Comparison of ENCODE assay signal across 21 cellular contexts in the genomic region with DNA sequence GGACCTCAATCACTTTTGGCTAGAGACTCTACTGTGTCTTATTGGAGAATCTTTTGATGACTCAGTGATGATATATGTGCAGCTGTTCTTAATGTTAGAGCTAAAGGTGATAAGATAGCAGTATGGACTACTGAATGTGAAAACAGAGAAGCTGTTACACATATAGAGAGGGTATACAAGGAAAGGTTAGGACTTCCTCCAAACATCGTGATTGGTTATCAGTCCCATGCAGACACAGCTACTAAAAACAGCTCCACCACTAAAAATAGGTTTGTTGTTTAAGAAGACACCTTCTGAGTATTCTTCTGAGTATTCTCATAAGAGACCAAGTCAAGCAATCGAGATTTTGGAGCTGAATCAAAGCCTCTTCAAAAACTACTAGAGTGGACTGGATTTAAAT.
DNase-seq lines count a peak whose midpoint lies in the region; ATAC-seq and TF ChIP-seq lines count a peak whose summit lies in the region.
"Had no signal": no experiment of that assay in that cellular context is flagged by ENCODE, and none has a peak within 500 bp of the region (broad histone marks: within the 10 kb centered on the region; RNA-seq: fewer than 3 reads in every experiment).

No MANE protein-coding gene starts in this region.

- H3K9me3 Mint-ChIP-seq in activated CD4-positive, alpha-beta memory T cell treated with anti-CD3 and anti-CD28 coated beads for 36 hours = no peaks in the 10 kb centered on the region
- H3K9me3 Mint-ChIP-seq in activated CD4-positive, alpha-beta memory T cell treated with anti-CD3 and anti-CD28 coated beads, Interleukin-2, amount 10 ng/mL, durations not matched to agents 7 days and 5 days = no peaks in the 10 kb centered on the region
- H3K9me3 Mint-ChIP-seq in activated naive CD8-positive, alpha-beta T cell treated with anti-CD3 and anti-CD28 coated beads for 36 hours = no peaks in the 10 kb centered on the region
- H3K9me3 Mint-ChIP-seq in naive B cell = no peaks in the 10 kb centered on the region
- no peaks in the 10 kb centered on the region for H3K9me3 Mint-ChIP-seq in CD8-positive, alpha-beta T cell

- CTCF ChIA-PET in activated CD4-positive, alpha-beta memory T cell treated with anti-CD3 and anti-CD28 coated beads for 36 hours (lab: Charles Lee) = interaction anchor here (0.6 to 4.9 kb wide), 4 partner anchors 8 to 239 kb away, joined by 3 to 35 read pairs (median 8); no protein-coding TSS in a partner anchor
- CTCF ChIA-PET in activated CD4-positive, alpha-beta memory T cell treated with anti-CD3 and anti-CD28 coated beads, Interleukin-2, amount 10 ng/mL, durations not matched to agents 7 days and 5 days (lab: Charles Lee) = interaction anchor here (0.6 to 2.0 kb wide), 3 partner anchors 19 to 21 kb away, joined by 3 to 9 read pairs (median 6); no protein-coding TSS in a partner anchor
- CTCF ChIA-PET in RWPE1 (lab: Yijun Ruan, JAX) = interaction anchor here (0.6 kb wide), 1 partner anchor 10 kb away, joined by 3 read pairs; no protein-coding TSS in a partner anchor
- CTCF ChIA-PET in CD8-positive, alpha-beta T cell (lab: Charles Lee) = interaction anchor here (3.5 to 5.2 kb wide), 2 partner anchors 20 to 239 kb away, joined by 12 to 24 read pairs; no protein-coding TSS in a partner anchor

- peaks cover 31% of the 10 kb centered on the region for H3K4me1 Mint-ChIP-seq in activated CD4-positive, alpha-beta memory T cell treated with anti-CD3 and anti-CD28 coated beads for 36 hours (ENCODE audit: low read depth)
- peaks cover 3% of the 10 kb centered on the region for H3K4me1 Mint-ChIP-seq in activated CD4-positive, alpha-beta memory T cell treated with anti-CD3 and anti-CD28 coated beads, Interleukin-2, amount 10 ng/mL, durations not matched to agents 7 days and 5 days
- H3K4me1 Mint-ChIP-seq in activated naive CD8-positive, alpha-beta T cell treated with anti-CD3 and anti-CD28 coated beads for 36 hours = peaks cover 28% of the 10 kb centered on the region
- peaks cover 1 to 12% (median 11%) of the 10 kb centered on the region in 3 donors for H3K4me1 Mint-ChIP-seq in naive B cell
- peaks cover 10% of the 10 kb centered on the region for H3K4me1 Mint-ChIP-seq in CD8-positive, alpha-beta T cell (ENCODE audit: low read depth)

- no peaks in the 10 kb centered on the region for H3K9me3 ChIP-seq in DOHH2 (ENCODE audit: control insufficient read depth, insufficient read depth, low read length)
- H3K9me3 ChIP-seq in CD8-positive, alpha-beta T cell (ENCODE audit: low read length) = no peaks in the 10 kb centered on the region
- H3K9me3 ChIP-seq: A549, adrenal gland, gastroesophageal sphincter, SK-N-SH, suprapubic skin, vagina had no signal

- H3K9me2 ChIP-seq in DOHH2 (replicated peaks; ENCODE audit: control insufficient read depth, low read length) = no peaks in the 10 kb centered on the region
- H3K9me2 ChIP-seq: SK-N-SH had no signal

- H3K4me3 ChIP-seq in DOHH2 (ENCODE audit: low read length) = no peak overlapping the region
- no peak overlapping the region for H3K4me3 ChIP-seq in CD8-positive, alpha-beta T cell (ENCODE audit: low read depth, low read length)
- H3K4me3 ChIP-seq: A549, adrenal gland, gastroesophageal sphincter, suprapubic skin, vagina had no signal

- H3K27me3 ChIP-seq in DOHH2 (ENCODE audit: control insufficient read depth, low read length) = no peaks in the 10 kb centered on the region
- no peaks in the 10 kb centered on the region for H3K27me3 ChIP-seq in CD8-positive, alpha-beta T cell (ENCODE audit: insufficient read depth, low read length)
- H3K27me3 ChIP-seq: adrenal gland, gastroesophageal sphincter, suprapubic skin, vagina had no signal

- H3K36me3 ChIP-seq in DOHH2 (ENCODE audit: control insufficient read depth, low read length) = peaks cover 79% of the 10 kb centered on the region
- H3K36me3 ChIP-seq in CD8-positive, alpha-beta T cell (ENCODE audit: insufficient read depth, low read length) = peaks cover 25% of the 10 kb centered on the region

- H3K27ac Mint-ChIP-seq in activated CD4-positive, alpha-beta memory T cell treated with anti-CD3 and anti-CD28 coated beads for 36 hours = peak overlapping the region; percentile 66
- H3K27ac Mint-ChIP-seq in activated CD4-positive, alpha-beta memory T cell treated with anti-CD3 and anti-CD28 coated beads, Interleukin-2, amount 10 ng/mL, durations not matched to agents 7 days and 5 days = no peak overlapping the region
- peak overlapping the region; percentile 43 for H3K27ac Mint-ChIP-seq in activated naive CD8-positive, alpha-beta T cell treated with anti-CD3 and anti-CD28 coated beads for 36 hours
- peak overlapping the region in 4 of 6 donors; percentile 14 to 85 (median 71) for H3K27ac Mint-ChIP-seq in naive B cell
- H3K27ac Mint-ChIP-seq in CD8-positive, alpha-beta T cell = no peak overlapping the region

- no peaks in the 10 kb centered on the region for H4K20me1 ChIP-seq in DOHH2 (ENCODE audit: control insufficient read depth, insufficient read depth, low read depth, low read length)

- ATAC-seq in naive B cell (ENCODE audit: low read depth in 2 of 2) = no peak
- ATAC-seq in CD8-positive, alpha-beta T cell = no peak
- ATAC-seq: A549, gastroesophageal sphincter, Panc1 had no signal

- H3K27me3 Mint-ChIP-seq in activated CD4-positive, alpha-beta memory T cell treated with anti-CD3 and anti-CD28 coated beads for 36 hours = no peaks in the 10 kb centered on the region
- no peaks in the 10 kb centered on the region for H3K27me3 Mint-ChIP-seq in activated CD4-positive, alpha-beta memory T cell treated with anti-CD3 and anti-CD28 coated beads, Interleukin-2, amount 10 ng/mL, durations not matched to agents 7 days and 5 days
- no peaks in the 10 kb centered on the region for H3K27me3 Mint-ChIP-seq in activated naive CD8-positive, alpha-beta T cell treated with anti-CD3 and anti-CD28 coated beads for 36 hours
- no peaks in the 10 kb centered on the region for H3K27me3 Mint-ChIP-seq in naive B cell
- no peaks in the 10 kb centered on the region for H3K27me3 Mint-ChIP-seq in CD8-positive, alpha-beta T cell (ENCODE audit: low read depth)

- intact Hi-C loops in activated CD4-positive, alpha-beta memory T cell treated with anti-CD3 and anti-CD28 coated beads for 36 hours (cut with micrococcal nuclease) = loop anchor here (1.0 to 2.0 kb wide), 2 partner anchors 20 to 125 kb away; no protein-coding TSS in a partner anchor
- intact Hi-C loops in CD8-positive, alpha-beta T cell (cut with DNase I, micrococcal nuclease) = no loop called here

- DNase-seq in activated CD4-positive, alpha-beta memory T cell treated with anti-CD3 and anti-CD28 coated beads for 36 hours = no peak
- DNase-seq in activated CD4-positive, alpha-beta memory T cell treated with anti-CD3 and anti-CD28 coated beads, Interleukin-2, amount 10 ng/mL, durations not matched to agents 7 days and 5 days = no peak
- no peak for DNase-seq in activated naive CD8-positive, alpha-beta T cell treated with anti-CD3 and anti-CD28 coated beads for 36 hours
- DNase-seq in naive B cell = no peak
- DNase-seq in DMS 273 (lab: John Stamatoyannopoulos, UW; ENCODE audit: unreplicated experiment) = no peak
- DNase-seq in RWPE1 (ENCODE audit: low spot score) = no peak
- no peak for DNase-seq in CD8-positive, alpha-beta T cell
- DNase-seq: activated CD4-positive, CD25-positive, alpha-beta regulatory T cell treated with anti-CD3 and anti-CD28 coated beads, Interleukin-2, amount 50 U/mL, for 72 hours; activated CD8-positive, alpha-beta memory T cell treated with anti-CD3 and anti-CD28 coated beads, Interleukin-2, amount 50 U/mL, for 4 hours; adrenal gland; C1 segment of cervical spinal cord; caudate nucleus; midbrain; NCI-H1694 treated with DMSO at 0.1 percent for 48 hours had no signal

- H3K4me3 Mint-ChIP-seq in activated CD4-positive, alpha-beta memory T cell treated with anti-CD3 and anti-CD28 coated beads for 36 hours = no peak overlapping the region
- H3K4me3 Mint-ChIP-seq in activated CD4-positive, alpha-beta memory T cell treated with anti-CD3 and anti-CD28 coated beads, Interleukin-2, amount 10 ng/mL, durations not matched to agents 7 days and 5 days = no peak overlapping the region
- H3K4me3 Mint-ChIP-seq in activated naive CD8-positive, alpha-beta T cell treated with anti-CD3 and anti-CD28 coated beads for 36 hours = no peak overlapping the region
- no peak overlapping the region for H3K4me3 Mint-ChIP-seq in naive B cell
- H3K4me3 Mint-ChIP-seq in CD8-positive, alpha-beta T cell = no peak overlapping the region

- H3K4me1 ChIP-seq in DOHH2 (ENCODE audit: control insufficient read depth, low read length) = peaks cover 23% of the 10 kb centered on the region
- no peaks in the 10 kb centered on the region for H3K4me1 ChIP-seq in CD8-positive, alpha-beta T cell (ENCODE audit: insufficient read depth, low read length)
- H3K4me1 ChIP-seq: gastroesophageal sphincter, suprapubic skin, vagina had no signal

- H3F3A ChIP-seq in DOHH2 (ENCODE audit: control insufficient read depth, insufficient read depth) = peaks cover 3% of the 10 kb centered on the region

- POLR2A ChIA-PET in activated CD4-positive, alpha-beta memory T cell treated with anti-CD3 and anti-CD28 coated beads for 36 hours (lab: Charles Lee) = no interaction called here
- POLR2A ChIA-PET in activated CD4-positive, alpha-beta memory T cell treated with anti-CD3 and anti-CD28 coated beads, Interleukin-2, amount 10 ng/mL, durations not matched to agents 7 days and 5 days (lab: Charles Lee) = no interaction called here
- POLR2A ChIA-PET in RWPE1 (lab: Yijun Ruan, JAX; ENCODE audit: low non-redundant PET) = no interaction called here
- POLR2A ChIA-PET in CD8-positive, alpha-beta T cell (lab: Charles Lee) = no interaction called here

- no peak overlapping the region for H3K27ac ChIP-seq in DOHH2 (ENCODE audit: low read depth, low read length)
- H3K27ac ChIP-seq in RWPE1 = no peak overlapping the region
- H3K27ac ChIP-seq in CD8-positive, alpha-beta T cell (ENCODE audit: low read depth, low read length) = no peak overlapping the region
- H3K27ac ChIP-seq: A549, adrenal gland, gastroesophageal sphincter, suprapubic skin, vagina had no signal

- peak overlapping the region; percentile 4; the same call in 1 of the 2 replicates for H3K4me2 ChIP-seq in DOHH2 (ENCODE audit: low read length)
- H3K4me2 ChIP-seq: A549, SK-N-SH had no signal

- H3K36me3 Mint-ChIP-seq in activated CD4-positive, alpha-beta memory T cell treated with anti-CD3 and anti-CD28 coated beads for 36 hours = peaks cover 46% of the 10 kb centered on the region
- peaks cover 49% of the 10 kb centered on the region for H3K36me3 Mint-ChIP-seq in activated CD4-positive, alpha-beta memory T cell treated with anti-CD3 and anti-CD28 coated beads, Interleukin-2, amount 10 ng/mL, durations not matched to agents 7 days and 5 days (ENCODE audit: low read depth)
- peaks cover 23% of the 10 kb centered on the region for H3K36me3 Mint-ChIP-seq in activated naive CD8-positive, alpha-beta T cell treated with anti-CD3 and anti-CD28 coated beads for 36 hours
- peaks cover 13 to 26% of the 10 kb centered on the region in 2 donors for H3K36me3 Mint-ChIP-seq in naive B cell
- H3K36me3 Mint-ChIP-seq in CD8-positive, alpha-beta T cell = peaks cover 76% of the 10 kb centered on the region

- TF ChIP-seq CTCF in DOHH2 (IDR thresholded peaks at IDR 0.05; ENCODE audit: low read depth, low read length, poor library complexity, severe bottlenecking) = no peak
- TF ChIP-seq CTCF in RWPE1 (conservative IDR thresholded peaks at IDR 0.05; ENCODE audit: low read depth) = no peak
- TF ChIP-seq CTCF in CD8-positive, alpha-beta T cell (IDR thresholded peaks at IDR 0.05) = no peak

- 0 out of 2 replicates have a peak, but pooled peaks cover 2% of the 10 kb centered on the region for H3K79me2 ChIP-seq in DOHH2 (ENCODE audit: control insufficient read depth, low read length)

Comparison
In these comparisons a context has a peak if more than half of its experiments do, and no peak if none do; other contexts are left out.
1. H3K27ac Mint-ChIP-seq: peak in activated CD4-positive, alpha-beta memory T cell treated with anti-CD3 and anti-CD28 coated beads for 36 hours (single experiment), activated naive CD8-positive, alpha-beta T cell treated with anti-CD3 and anti-CD28 coated beads for 36 hours (single experiment) and naive B cell (4 of 6); none in activated CD4-positive, alpha-beta memory T cell treated with anti-CD3 and anti-CD28 coated beads, Interleukin-2, amount 10 ng/mL, durations not matched to agents 7 days and 5 days (single experiment) and CD8-positive, alpha-beta T cell (single experiment).